ENCODE assay signal across 10 cellular contexts in genomic region chr5:215256-215655, GRCh38. TPM values are rescaled to one million over a fixed set of nuclear protein-coding genes. Genes with fewer than 3 reads are reported as not detected.
DNase-seq lines count a peak whose midpoint lies in the region; ATAC-seq, FAIRE-seq and TF ChIP-seq lines count a peak whose summit lies in the region.
"Not testable (repeated sequence)": the region's sequence is repeated elsewhere in the genome, so short reads cannot be mapped to it uniquely, and the experiment has no call there.
"Had no signal": no experiment of that assay in that cellular context is flagged by ENCODE, and none has a peak within 500 bp of the region (broad histone marks: within the 10 kb centered on the region; RNA-seq: fewer than 3 reads in every experiment).

No MANE protein-coding gene starts in this region.

- intact Hi-C loops in OCI-LY7 (cut with micrococcal nuclease; ENCODE audit: unreplicated experiment): loop anchor here (5.0 kb wide), 1 partner anchor 1127 kb away; no protein-coding TSS in a partner anchor
- intact Hi-C loops in activated CD4-positive, alpha-beta T cell treated with anti-CD3 and anti-CD28 coated beads, Interleukin-2, amount 10 ng/mL, durations not matched to agents 24 days and 14 days (cut with micrococcal nuclease): loop anchor here (5.0 to 10.0 kb wide), 2 partner anchors 160 to 242 kb away; no protein-coding TSS in a partner anchor
- intact Hi-C loops in psoas muscle (cut with DNase I): not testable (repeated sequence)

- H3K27ac ChIP-seq in DOHH2 (ENCODE audit: low read depth, low read length): 0 out of 2 replicates have a peak overlapping the region, but pooled peaks have one; percentile 18
- H3K27ac ChIP-seq in OCI-LY7 (ENCODE audit: low read depth, low read length, poor library complexity, severe bottlenecking): peak overlapping the region; percentile 63
- H3K27ac ChIP-seq in psoas muscle: peak overlapping the region; percentile 41

- CTCF ChIA-PET in OCI-LY7 (lab: Charles Lee; ENCODE audit: unreplicated experiment); activated naive CD4-positive, alpha-beta T cell treated with anti-CD3 and anti-CD28 coated beads, Interleukin-2, amount 10 ng/mL, durations not matched to agents 7 days and 5 days (lab: Charles Lee): not testable (repeated sequence)

- not testable (repeated sequence) for DNase-seq in OCI-LY7 (ENCODE audit: low spot score); activated CD4-positive, alpha-beta T cell treated with anti-CD3 and anti-CD28 coated beads, Interleukin-2, amount 10 ng/mL, durations not matched to agents 24 days and 14 days; activated naive CD4-positive, alpha-beta T cell treated with anti-CD3 and anti-CD28 coated beads, Interleukin-2, amount 10 ng/mL, durations not matched to agents 7 days and 5 days; psoas muscle
- DNase-seq in bronchial epithelial cell (ENCODE audit: low read depth) (peak; percentile 25), kidney tubule cell (ENCODE audit: low spot score) (peak; percentile 53)

- H3K36me3 ChIP-seq in DOHH2 (ENCODE audit: control insufficient read depth, low read length): peaks cover 32% of the 10 kb centered on the region
- H3K36me3 ChIP-seq in OCI-LY7 (ENCODE audit: insufficient read depth, low read length): peaks cover 18% of the 10 kb centered on the region
- not testable (repeated sequence) for H3K36me3 ChIP-seq in bronchial epithelial cell (ENCODE audit: control insufficient read depth, insufficient read depth, low read length)
- H3K36me3 ChIP-seq in psoas muscle (ENCODE audit: insufficient read depth in 1 of 2, low read depth in 1 of 2): peaks cover 0 to 18% of the 10 kb centered on the region in 2 donors

- not testable (repeated sequence) for H3K9me3 Mint-ChIP-seq in activated CD4-positive, alpha-beta T cell treated with anti-CD3 and anti-CD28 coated beads, Interleukin-2, amount 10 ng/mL, durations not matched to agents 24 days and 14 days; activated naive CD4-positive, alpha-beta T cell treated with anti-CD3 and anti-CD28 coated beads, Interleukin-2, amount 10 ng/mL, durations not matched to agents 7 days and 5 days

- H3K79me2 ChIP-seq in DOHH2 (ENCODE audit: control insufficient read depth, low read length): peaks cover 66% of the 10 kb centered on the region
- peaks cover 53% of the 10 kb centered on the region for H3K79me2 ChIP-seq in OCI-LY7 (ENCODE audit: insufficient read depth, low read depth, low read length)

- H3K4me1 Mint-ChIP-seq in activated CD4-positive, alpha-beta T cell treated with anti-CD3 and anti-CD28 coated beads, Interleukin-2, amount 10 ng/mL, durations not matched to agents 24 days and 14 days: peaks cover 31% of the 10 kb centered on the region
- H3K4me1 Mint-ChIP-seq in activated naive CD4-positive, alpha-beta T cell treated with anti-CD3 and anti-CD28 coated beads, Interleukin-2, amount 10 ng/mL, durations not matched to agents 7 days and 5 days: peaks cover 34% of the 10 kb centered on the region

- POLR2A ChIA-PET in OCI-LY7 (lab: Charles Lee): not testable (repeated sequence)

- H3K9me2 ChIP-seq in DOHH2 (replicated peaks; ENCODE audit: control insufficient read depth, low read length); OCI-LY7 (ENCODE audit: insufficient read depth, low read length): not testable (repeated sequence)

- 73 to 100% (median 91%) methylated on average over 1 to 2 of the region's 2 CpGs for WGBS in psoas muscle, 3 donors

- H3K4me3 Mint-ChIP-seq in activated CD4-positive, alpha-beta T cell treated with anti-CD3 and anti-CD28 coated beads, Interleukin-2, amount 10 ng/mL, durations not matched to agents 24 days and 14 days: peak overlapping the region; percentile 65
- peak overlapping the region; percentile 13 for H3K4me3 Mint-ChIP-seq in activated naive CD4-positive, alpha-beta T cell treated with anti-CD3 and anti-CD28 coated beads, Interleukin-2, amount 10 ng/mL, durations not matched to agents 7 days and 5 days

- H4K20me1 ChIP-seq in DOHH2 (ENCODE audit: control insufficient read depth, insufficient read depth, low read depth, low read length): not testable (repeated sequence)
- H4K20me1 ChIP-seq in OCI-LY7 (ENCODE audit: insufficient read depth, low read length): peaks cover 15% of the 10 kb centered on the region

- H3K9me3 ChIP-seq in DOHH2 (ENCODE audit: control insufficient read depth, insufficient read depth, low read length); OCI-LY7 (ENCODE audit: low read length); psoas muscle: not testable (repeated sequence)

- H3K4me3 ChIP-seq in DOHH2 (ENCODE audit: low read length) (peak overlapping the region; percentile 19; the same call in 1 of the 2 replicates), OCI-LY7 (ENCODE audit: low read depth, low read length, poor library complexity, severe bottlenecking) (peak overlapping the region; percentile 32)
- not testable (repeated sequence) for H3K4me3 ChIP-seq in bronchial epithelial cell (ENCODE audit: low read depth, low read length); psoas muscle

- peaks cover 34% of the 10 kb centered on the region for H3K4me1 ChIP-seq in DOHH2 (ENCODE audit: control insufficient read depth, low read length)
- H3K4me1 ChIP-seq in OCI-LY7 (ENCODE audit: insufficient read depth, low read length, poor library complexity, severe bottlenecking): peaks cover 22% of the 10 kb centered on the region
- peaks cover 18% of the 10 kb centered on the region for H3K4me1 ChIP-seq in psoas muscle

- H3K27me3 Mint-ChIP-seq in activated CD4-positive, alpha-beta T cell treated with anti-CD3 and anti-CD28 coated beads, Interleukin-2, amount 10 ng/mL, durations not matched to agents 24 days and 14 days; activated naive CD4-positive, alpha-beta T cell treated with anti-CD3 and anti-CD28 coated beads, Interleukin-2, amount 10 ng/mL, durations not matched to agents 7 days and 5 days: not testable (repeated sequence)

- H3K4me2 ChIP-seq in DOHH2 (ENCODE audit: low read length) (peak overlapping the region; percentile 53), OCI-LY7 (ENCODE audit: low read length) (peak overlapping the region; percentile 62)

- H3F3A ChIP-seq in DOHH2 (ENCODE audit: control insufficient read depth, insufficient read depth): not testable (repeated sequence)

- TF ChIP-seq CTCF in DOHH2 (IDR thresholded peaks at IDR 0.05; ENCODE audit: low read depth, low read length, poor library complexity, severe bottlenecking); OCI-LY7 (conservative IDR thresholded peaks at IDR 0.05; ENCODE audit: low read length); bronchial epithelial cell (IDR thresholded peaks at IDR 0.05; ENCODE audit: insufficient read depth, low read length, severe bottlenecking); psoas muscle (IDR thresholded peaks at IDR 0.05): not testable (repeated sequence)

- not testable (repeated sequence) for FAIRE-seq in bronchial epithelial cell (lab: Jason Lieb, UNC)

- not testable (repeated sequence) for ATAC-seq in psoas muscle

- peak overlapping the region; percentile 88 for H3K27ac Mint-ChIP-seq in activated CD4-positive, alpha-beta T cell treated with anti-CD3 and anti-CD28 coated beads, Interleukin-2, amount 10 ng/mL, durations not matched to agents 24 days and 14 days
- peak overlapping the region; percentile 75 for H3K27ac Mint-ChIP-seq in activated naive CD4-positive, alpha-beta T cell treated with anti-CD3 and anti-CD28 coated beads, Interleukin-2, amount 10 ng/mL, durations not matched to agents 7 days and 5 days

- H2AFZ ChIP-seq in OCI-LY7 (ENCODE audit: low read length): not testable (repeated sequence)

- H3K27me3 ChIP-seq in DOHH2 (ENCODE audit: control insufficient read depth, low read length); bronchial epithelial cell (ENCODE audit: control insufficient read depth, insufficient read depth, low read length); psoas muscle (ENCODE audit: insufficient read depth in 3 of 3, low read length in 2 of 3): not testable (repeated sequence)

- peaks cover 31% of the 10 kb centered on the region for H3K36me3 Mint-ChIP-seq in activated CD4-positive, alpha-beta T cell treated with anti-CD3 and anti-CD28 coated beads, Interleukin-2, amount 10 ng/mL, durations not matched to agents 24 days and 14 days (ENCODE audit: low read depth)
- peaks cover 29% of the 10 kb centered on the region for H3K36me3 Mint-ChIP-seq in activated naive CD4-positive, alpha-beta T cell treated with anti-CD3 and anti-CD28 coated beads, Interleukin-2, amount 10 ng/mL, durations not matched to agents 7 days and 5 days

- not testable (repeated sequence) for BruUV-seq in OCI-LY7 (replicated peaks; lab: Mats Ljungman, UMichigan)

RNA-seq across cellular contexts. Expression of gene CCDC127, which starts 2.7 kb away (rescaled TPM):
- 6.0 and 10.8 TPM in 2 replicates for total RNA-seq in OCI-LY7 (2014; rRNA removed; shearing (Covaris generic))
- total RNA-seq in OCI-LY7 (2022) (12.4 and 13.7 TPM in 2 replicates), bronchial epithelial cell (2.9 and 4.1 TPM in 2 replicates), psoas muscle (1 to 10 TPM; 6.9 to 9.6 (median 7.4) TPM)
- 7.1 and 7.7 TPM in 2 replicates for total RNA-seq in activated CD4-positive, alpha-beta T cell treated with anti-CD3 and anti-CD28 coated beads, Interleukin-2, amount 10 ng/mL, durations not matched to agents 24 days and 14 days
- 10 to 100 TPM in 1 of 3 donors, 1 to 10 TPM in 2; 4.1 to 11.2 (median 5.5) TPM for polyA plus RNA-seq in psoas muscle

RNA-seq across cellular contexts. Expression of gene SDHA, which starts 2.9 kb away (rescaled TPM):
- 147 and 151 TPM in 2 replicates for total RNA-seq in OCI-LY7 (2014; rRNA removed; shearing (Covaris generic))
- 167 and 175 TPM in 2 replicates for total RNA-seq in OCI-LY7 (2022)
- total RNA-seq in activated CD4-positive, alpha-beta T cell treated with anti-CD3 and anti-CD28 coated beads, Interleukin-2, amount 10 ng/mL, durations not matched to agents 24 days and 14 days: 147 and 150 TPM in 2 replicates
- 106 and 136 TPM in 2 replicates for total RNA-seq in bronchial epithelial cell
- total RNA-seq in psoas muscle: 100 to 1,000 TPM; 269 to 363 (median 314) TPM
- polyA plus RNA-seq in psoas muscle: 100 to 1,000 TPM; 160 to 205 (median 205) TPM

RNA-seq across cellular contexts. Expression of gene LRRC14B, which starts 24.0 kb away (rescaled TPM):
- total RNA-seq in OCI-LY7 (2014; rRNA removed; shearing (Covaris generic)): 4.5 and 9.2 TPM in 2 replicates
- total RNA-seq in OCI-LY7 (2022) (4.4 and 4.9 TPM in 2 replicates), bronchial epithelial cell (not detected in 2 replicates), psoas muscle (10 to 100 TPM in 1 of 4 donors, 1 to 10 TPM in 3; 1.3 to 13.4 (median 9.0) TPM)
- not detected in 2 replicates for total RNA-seq in activated CD4-positive, alpha-beta T cell treated with anti-CD3 and anti-CD28 coated beads, Interleukin-2, amount 10 ng/mL, durations not matched to agents 24 days and 14 days
- polyA plus RNA-seq in psoas muscle: 10 to 100 TPM in 2 of 3 donors, under 1 TPM in 1; 0.42 to 15.5 (median 14.5) TPM
- total RNA-seq: gastroesophageal sphincter, mononuclear cell, pancreas had no signal
- polyA plus RNA-seq: pancreas had no signal

RNA-seq across cellular contexts. Expression of gene PDCD6, which starts 56.2 kb away (rescaled TPM):
- 113 and 126 TPM in 2 replicates for total RNA-seq in OCI-LY7 (2014; rRNA removed; shearing (Covaris generic))
- total RNA-seq in OCI-LY7 (2022) (107 and 124 TPM in 2 replicates), bronchial epithelial cell (189 and 195 TPM in 2 replicates), psoas muscle (10 to 100 TPM; 26.8 to 33.2 (median 31.4) TPM)
- 118 and 119 TPM in 2 replicates for total RNA-seq in activated CD4-positive, alpha-beta T cell treated with anti-CD3 and anti-CD28 coated beads, Interleukin-2, amount 10 ng/mL, durations not matched to agents 24 days and 14 days
- polyA plus RNA-seq in psoas muscle: 10 to 100 TPM; 36.8 to 92.4 (median 57.3) TPM
